Comparison of ENCODE assay signal across 1 cellular context in the genomic region with DNA sequence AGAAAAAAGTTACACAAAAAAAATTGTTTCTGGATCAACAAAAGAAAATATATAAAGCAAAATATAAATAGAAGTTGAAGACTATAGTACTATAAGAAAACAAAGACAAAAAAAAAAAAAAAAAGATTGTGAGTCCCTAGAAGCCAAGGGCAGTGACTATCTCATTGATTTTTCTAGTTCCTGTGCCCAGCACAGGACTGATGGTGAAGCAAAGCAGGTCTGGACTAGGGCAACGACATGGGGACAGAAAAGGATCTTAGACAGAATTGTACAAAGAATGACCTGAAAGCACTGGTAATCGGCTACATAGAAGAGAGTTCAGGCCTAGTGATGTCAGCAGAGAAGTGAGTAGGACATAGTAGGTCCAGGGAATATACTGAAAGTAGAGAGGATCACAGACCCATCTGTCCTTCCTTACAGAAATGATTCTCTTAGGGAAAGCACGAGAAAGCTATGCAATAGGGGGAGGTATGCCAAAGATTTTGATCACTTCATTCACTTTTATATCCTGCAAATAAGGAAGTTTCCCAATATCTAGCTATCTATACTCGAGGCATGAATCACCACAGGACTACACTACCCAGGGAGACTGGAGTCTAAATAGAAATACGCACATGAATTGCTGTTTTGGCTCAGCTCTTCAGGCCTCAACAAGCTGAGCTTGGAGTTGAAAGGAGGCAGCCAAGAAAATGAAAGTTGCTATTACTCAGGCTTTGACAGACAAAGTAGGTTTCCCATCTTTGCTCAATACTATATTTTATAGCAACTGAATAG.
TF ChIP-seq lines count a peak whose summit lies in the region.

No MANE protein-coding gene starts in this region.

TF ChIP-seq in WTC11, 78 proteins besides CTCF, POLR2A, EP300 and RAD21 (continued from another document):
- TF ChIP-seq, protein P1, sequence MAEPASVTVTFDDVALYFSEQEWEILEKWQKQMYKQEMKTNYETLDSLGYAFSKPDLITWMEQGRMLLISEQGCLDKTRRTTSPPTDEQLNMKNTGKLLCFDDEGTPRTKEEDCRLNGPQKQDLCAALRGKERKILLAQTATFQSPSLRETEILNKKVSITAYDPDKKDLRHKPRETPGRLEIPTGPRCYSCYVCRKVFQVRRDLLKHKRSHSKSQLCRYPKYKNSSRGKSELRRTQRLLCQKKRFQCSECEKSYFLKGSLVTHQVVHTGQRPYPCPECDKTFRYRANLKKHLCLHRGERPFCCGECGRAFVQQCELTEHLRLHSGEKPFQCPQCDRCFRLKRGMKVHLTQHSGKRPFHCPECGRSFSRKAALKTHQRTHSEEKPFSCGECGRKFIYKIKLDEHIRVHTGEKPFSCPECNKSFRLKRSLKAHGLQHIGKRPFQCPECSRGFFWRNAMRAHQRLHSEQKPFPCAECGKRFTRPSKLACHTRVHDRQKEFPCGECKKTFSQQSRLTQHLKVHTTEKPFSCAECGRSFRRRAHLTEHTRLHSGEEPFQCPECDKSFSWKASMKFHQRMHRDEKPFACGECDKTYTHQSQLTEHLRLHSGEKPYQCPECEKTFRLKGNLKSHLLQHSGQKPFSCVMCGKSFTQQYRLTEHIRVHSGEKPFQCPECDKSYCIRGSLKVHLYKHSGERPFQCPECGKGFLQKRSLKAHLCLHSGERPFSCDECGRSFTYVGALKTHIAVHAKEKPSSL (CRISPR knock-in tag; conservative IDR thresholded peaks at IDR 0.05), result no peak
- TF ChIP-seq, protein P2, sequence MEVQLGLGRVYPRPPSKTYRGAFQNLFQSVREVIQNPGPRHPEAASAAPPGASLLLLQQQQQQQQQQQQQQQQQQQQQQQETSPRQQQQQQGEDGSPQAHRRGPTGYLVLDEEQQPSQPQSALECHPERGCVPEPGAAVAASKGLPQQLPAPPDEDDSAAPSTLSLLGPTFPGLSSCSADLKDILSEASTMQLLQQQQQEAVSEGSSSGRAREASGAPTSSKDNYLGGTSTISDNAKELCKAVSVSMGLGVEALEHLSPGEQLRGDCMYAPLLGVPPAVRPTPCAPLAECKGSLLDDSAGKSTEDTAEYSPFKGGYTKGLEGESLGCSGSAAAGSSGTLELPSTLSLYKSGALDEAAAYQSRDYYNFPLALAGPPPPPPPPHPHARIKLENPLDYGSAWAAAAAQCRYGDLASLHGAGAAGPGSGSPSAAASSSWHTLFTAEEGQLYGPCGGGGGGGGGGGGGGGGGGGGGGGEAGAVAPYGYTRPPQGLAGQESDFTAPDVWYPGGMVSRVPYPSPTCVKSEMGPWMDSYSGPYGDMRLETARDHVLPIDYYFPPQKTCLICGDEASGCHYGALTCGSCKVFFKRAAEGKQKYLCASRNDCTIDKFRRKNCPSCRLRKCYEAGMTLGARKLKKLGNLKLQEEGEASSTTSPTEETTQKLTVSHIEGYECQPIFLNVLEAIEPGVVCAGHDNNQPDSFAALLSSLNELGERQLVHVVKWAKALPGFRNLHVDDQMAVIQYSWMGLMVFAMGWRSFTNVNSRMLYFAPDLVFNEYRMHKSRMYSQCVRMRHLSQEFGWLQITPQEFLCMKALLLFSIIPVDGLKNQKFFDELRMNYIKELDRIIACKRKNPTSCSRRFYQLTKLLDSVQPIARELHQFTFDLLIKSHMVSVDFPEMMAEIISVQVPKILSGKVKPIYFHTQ (CRISPR knock-in tag; IDR thresholded peaks at IDR 0.05), result no peak
- TF ChIP-seq NFYB (CRISPR knock-in tag; conservative IDR thresholded peaks at IDR 0.05; ENCODE audit: low read depth) (no peak), RORB (CRISPR knock-in tag; IDR thresholded peaks at IDR 0.05) (no peak), TP53 (CRISPR knock-in tag; IDR thresholded peaks at IDR 0.05) (no peak), HMGA2 (CRISPR knock-in tag; IDR thresholded peaks at IDR 0.05) (no peak)
TF ChIP-seq in WTC11: peak in this region for 0.
